Comparison of ENCODE assay signal across 8 cellular contexts in genomic region chrX:13110427-13111324, GRCh38.
DNase-seq lines count a peak whose midpoint lies in the region; ATAC-seq and TF ChIP-seq lines count a peak whose summit lies in the region.

No MANE protein-coding gene starts in this region.

- H2AFZ ChIP-seq in ACC112 (ENCODE audit: low read length, unreplicated experiment) (peak overlapping the region; percentile 51), IMR-90 (replicated peaks; ENCODE audit: low read length, poor library complexity) (no peak overlapping the region)

- H3K36me3 ChIP-seq in ACC112 (ENCODE audit: insufficient read depth, low read length) (no peaks in the 10 kb centered on the region), IMR-90 (ENCODE audit: control insufficient read depth, insufficient read depth, low read length) (no peaks in the 10 kb centered on the region), body of pancreas (replicated peaks in 1 of 2; ENCODE audit: insufficient read depth in 1 of 2, low read depth in 2 of 2) (no peaks in the 10 kb centered on the region), lung (ENCODE audit: control insufficient read depth in 2 of 2, insufficient read depth in 2 of 2, low read length in 2 of 2) (no peaks in the 10 kb centered on the region)

- H3K9me3 ChIP-seq in IMR-90 (ENCODE audit: control insufficient read depth, insufficient read depth, low read length): no peaks in the 10 kb centered on the region
- no peaks in the 10 kb centered on the region for H3K9me3 ChIP-seq in body of pancreas
- H3K9me3 ChIP-seq in lung (ENCODE audit: control insufficient read depth in 2 of 2, insufficient read depth in 1 of 2, low read length in 1 of 2): peaks cover 0 to 3% of the 10 kb centered on the region in 2 donors

- no peak overlapping the region for H3K56ac ChIP-seq in IMR-90 (ENCODE audit: extremely low read depth, insufficient read depth, low read length)

- H3K4me3 ChIP-seq in ACC112 (ENCODE audit: low read depth, low read length) (peak overlapping the region; percentile 51; the same call in 1 of the 2 replicates), IMR-90 (ENCODE audit: insufficient read depth, low read depth, low read length) (no peak overlapping the region), body of pancreas (no peak overlapping the region), lung (no peak overlapping the region)

- H3K14ac ChIP-seq in IMR-90 (replicated peaks; ENCODE audit: low read depth, low read length): no peak overlapping the region

- H3K27ac ChIP-seq in ACC112 (ENCODE audit: low read depth, low read length) (peak overlapping the region; percentile 100), IMR-90 (ENCODE audit: insufficient read depth, low read length) (peak overlapping the region; percentile 48; the same call in 1 of the 2 replicates), body of pancreas (peak overlapping the region; percentile 39 to 80 (median 60)), lung (ENCODE audit: low read depth in 1 of 2, low read length in 1 of 2) (peak overlapping the region; percentile 11 to 68)

- H4K91ac ChIP-seq in IMR-90 (ENCODE audit: insufficient read depth, low read depth, low read length): 0 out of 2 replicates have a peak overlapping the region, but pooled peaks have one; percentile 17

- WGBS in IMR-90 (ENCODE audit: extremely low coverage in 2 of 2, insufficient read length in 1 of 2), 2 experiments: 83% methylated on average over 1 of the region's 10 CpGs; no CpG with 5 or more reads in 1 of the 2 experiments
- WGBS in body of pancreas, 2 donors: 33 to 37% methylated on average over 10 of the region's 10 CpGs
- 49 to 62% methylated on average over 10 of the region's 10 CpGs for WGBS in lung, 2 donors

- peak overlapping the region; percentile 7; the same call in 1 of the 2 replicates for H3K23ac ChIP-seq in IMR-90 (ENCODE audit: low read depth, low read length)

- ATAC-seq in IMR-90 (ENCODE audit: low read depth) (peak; percentile 73), body of pancreas (peak; percentile 93), lung (ENCODE audit: insufficient read depth, low FRiP score) (peak; percentile 70)

- H3K9ac ChIP-seq in IMR-90 (ENCODE audit: low read depth, low read length): no peak overlapping the region

- peak overlapping the region; percentile 56; the same call in 1 of the 2 replicates for H3K18ac ChIP-seq in IMR-90 (ENCODE audit: low read depth, low read length)

- H2BK5ac ChIP-seq in IMR-90 (ENCODE audit: low read depth, low read length, poor library complexity, severe bottlenecking): peak overlapping the region; percentile 70

- no peaks in the 10 kb centered on the region for H3K27me3 ChIP-seq in ACC112 (ENCODE audit: insufficient read depth, low read length)
- no peaks in the 10 kb centered on the region for H3K27me3 ChIP-seq in IMR-90 (ENCODE audit: control insufficient read depth, insufficient read depth, low read length)
- no peaks in the 10 kb centered on the region for H3K27me3 ChIP-seq in body of pancreas
- H3K27me3 ChIP-seq in lung (ENCODE audit: control insufficient read depth, insufficient read depth): no peaks in the 10 kb centered on the region

- H2AK5ac ChIP-seq in IMR-90 (ENCODE audit: low read depth, low read length): peak overlapping the region; percentile 50; the same call in 1 of the 2 replicates

- no peaks in the 10 kb centered on the region for H3K9me1 ChIP-seq in IMR-90 (ENCODE audit: insufficient read depth, low read length)

- H3K4me2 ChIP-seq in IMR-90 (ENCODE audit: low read depth, low read length): peak overlapping the region; percentile 27; the same call in 1 of the 2 replicates

- TF ChIP-seq CTCF in IMR-90 (conservative IDR thresholded peaks at IDR 0.05; ENCODE audit: low read depth, low read length): no peak
- TF ChIP-seq CTCF in body of pancreas (IDR thresholded peaks at IDR 0.05): no peak
- TF ChIP-seq CTCF in lung (IDR thresholded peaks at IDR 0.05; ENCODE audit: control extremely low read depth, extremely low read depth): no peak
- TF ChIP-seq CTCF in GM13977 (IDR thresholded peaks at IDR 0.05; ENCODE audit: extremely low read depth, insufficient read depth, missing control alignments): no peak

- H4K8ac ChIP-seq in IMR-90 (ENCODE audit: low read depth in 2 of 2, low read length in 2 of 2): peak overlapping the region in 1 of 2 experiments; percentile 12; a peak in 1 of 4 replicates

- TF ChIP-seq POLR2A in IMR-90 (IDR thresholded peaks at IDR 0.05; ENCODE audit: low read depth, low read length): no peak
- no peak for TF ChIP-seq POLR2A in body of pancreas (IDR thresholded peaks at IDR 0.05)

- H2BK15ac ChIP-seq in IMR-90 (ENCODE audit: low read depth, low read length): no peak overlapping the region

- peak overlapping the region; percentile 36; the same call in 1 of the 2 replicates for H2BK20ac ChIP-seq in IMR-90 (ENCODE audit: low read depth, low read length)

- no TSS peak for BruUV-seq in IMR-90 (replicated peaks; lab: Mats Ljungman, UMichigan)

- no peaks in the 10 kb centered on the region for H3K79me2 ChIP-seq in ACC112 (ENCODE audit: control insufficient read depth, insufficient read depth, low read length, unreplicated experiment)

- peak overlapping the region; percentile 43; the same call in 1 of the 2 replicates for H3K4ac ChIP-seq in IMR-90 (ENCODE audit: low read depth, low read length)

- H3K4me1 ChIP-seq in ACC112 (ENCODE audit: control insufficient read depth, insufficient read depth, low read length, unreplicated experiment) (peaks cover 30% of the 10 kb centered on the region), IMR-90 (ENCODE audit: control insufficient read depth, insufficient read depth, low read length) (peaks cover 5% of the 10 kb centered on the region), body of pancreas (peaks cover 16% of the 10 kb centered on the region), lung (ENCODE audit: control insufficient read depth in 2 of 2, insufficient read depth in 2 of 2, low read length in 2 of 2) (no peaks in the 10 kb centered on the region)

- POLR2A ChIA-PET in IMR-90 (lab: Charles Lee; ENCODE audit: unreplicated experiment): interaction anchor here (0.6 kb wide), 1 partner anchor 59 kb away, joined by 6 read pairs; no protein-coding TSS in a partner anchor

- CTCF ChIA-PET in IMR-90 (lab: Yijun Ruan, JAX): interaction anchor here (0.6 to 1.6 kb wide), 2 partner anchors 10 to 164 kb away, joined by 4 read pairs; no protein-coding TSS in a partner anchor

- dilution Hi-C loops in IMR-90 (cut with HindIII; ENCODE audit: low sequenced_read_pairs, unreplicated experiment): no loop called here

- H3K79me1 ChIP-seq in IMR-90 (ENCODE audit: low read depth in 1 of 2, low read length in 2 of 2): no peaks in the 10 kb centered on the region

- peak overlapping the region; percentile 49; the same call in 1 of the 2 replicates for H2BK120ac ChIP-seq in IMR-90 (ENCODE audit: low read depth, low read length)

- H4K20me1 ChIP-seq in IMR-90 (ENCODE audit: insufficient read depth, low read length): no peaks in the 10 kb centered on the region

- in situ Hi-C loops in IMR-90 (cut with MboI; ENCODE audit: low sequenced_read_pairs): loop anchor here (25.0 kb wide), 1 partner anchor 377 kb away; no protein-coding TSS in a partner anchor
- in situ Hi-C loops in GM13977 (cut with MboI; ENCODE audit: low pct_unique_long_range_greater_than_20kb, low sequenced_read_pairs, unreplicated experiment): no loop called here

- DNase-seq in IMR-90 (peak; percentile 92), body of pancreas (peak; percentile 50 to 77 (median 54)), lung (ENCODE audit: low spot score) (peak; percentile 45), nucleus accumbens (lab: John Stamatoyannopoulos, UW) (no peak), GM13977 (ENCODE audit: low spot score) (no peak)
- no peak for DNase-seq in activated CD8-positive, alpha-beta memory T cell treated with anti-CD3 and anti-CD28 coated beads, Interleukin-2, amount 50 U/mL, for 4 hours
- no peak for DNase-seq in effector CD4-positive, alpha-beta T cell

- peak overlapping the region; percentile 79; the same call in 1 of the 2 replicates for H4K5ac ChIP-seq in IMR-90 (ENCODE audit: low read depth, low read length)

- intact Hi-C loops in IMR-90 (cut with micrococcal nuclease): no loop called here
- intact Hi-C loops in body of pancreas (cut with DNase I): no loop called here

- TF ChIP-seq RAD21 in IMR-90 (IDR thresholded peaks at IDR 0.05; ENCODE audit: low read length): no peak

- H2AK9ac ChIP-seq in IMR-90 (replicated peaks; ENCODE audit: low read depth, low read length, poor library complexity): no peak overlapping the region

TF ChIP-seq in IMR-90, 13 proteins besides CTCF, POLR2A, EP300 and RAD21:
- no peak for TF ChIP-seq MAZ (IDR thresholded peaks at IDR 0.05; ENCODE audit: borderline replicate concordance, low read depth, low read length)
- TF ChIP-seq CHD1 (IDR thresholded peaks at IDR 0.05; ENCODE audit: low read depth, low read length): no peak
- no peak for TF ChIP-seq BHLHE40 (IDR thresholded peaks at IDR 0.05; ENCODE audit: low read depth, low read length)
- TF ChIP-seq CEBPB (IDR thresholded peaks at IDR 0.05; ENCODE audit: low read depth, low read length): peak; percentile 95
- peak; percentile 40; the same call in 1 of the 2 replicates for TF ChIP-seq FOS (IDR thresholded peaks at IDR 0.05; ENCODE audit: low read depth, low read length)

Comparison
In these comparisons a context has a peak if more than half of its experiments do, and no peak if none do; other contexts are left out.
1. H3K27ac ChIP-seq: peak in every context shown above with its lines; median percentile 100 in ACC112; 60 in body of pancreas; 48 in IMR-90; 40 in lung.
2. DNase-seq: peak in IMR-90 (single experiment), body of pancreas (4 of 4) and lung (single experiment); none in activated CD8-positive, alpha-beta memory T cell treated with anti-CD3 and anti-CD28 coated beads, Interleukin-2, amount 50 U/mL, for 4 hours (single experiment), nucleus accumbens (0 of 56), GM13977 (single experiment) and effector CD4-positive, alpha-beta T cell (single experiment).
3. Peak in every context shown above with its lines, with median percentiles within 50 percentile points of each other: ATAC-seq.